6 cellular contexts compared by ENCODE assay signal in genomic region chr1:155126494-155127104, GRCh38. TPM values are rescaled to one million over a fixed set of nuclear protein-coding genes. Genes with fewer than 3 reads are reported as not detected.
DNase-seq lines count a peak whose midpoint lies in the region; ATAC-seq and TF ChIP-seq lines count a peak whose summit lies in the region.

No MANE protein-coding gene starts in this region.

- CTCF ChIA-PET in RWPE1 (lab: Yijun Ruan, JAX), result interaction anchor here (0.6 to 1.1 kb wide), 3 partner anchors 35 to 130 kb away, joined by 3 read pairs; no protein-coding TSS in a partner anchor

- ATAC-seq in GM19452 (IDR thresholded peaks at IDR 0.05; ENCODE audit: unreplicated experiment) (no peak), GM21515 (IDR thresholded peaks at IDR 0.05; ENCODE audit: unreplicated experiment) (no peak)

- DNase-seq in EL, result peak; percentile 19
- DNase-seq in RWPE1 (ENCODE audit: low spot score), result no peak
- peak; percentile 27 for DNase-seq in effector CD4-positive, alpha-beta T cell
- DNase-seq in occipital lobe (lab: John Stamatoyannopoulos, UW), result peak; percentile 81

- POLR2A ChIA-PET in RWPE1 (lab: Yijun Ruan, JAX; ENCODE audit: low non-redundant PET), result interaction anchor here (3.5 kb wide), 1 partner anchor 9 kb away, joined by 14 read pairs; the partner anchor contains the start of gene SLC50A1

- peak overlapping the region; percentile 98 for H3K27ac ChIP-seq in RWPE1

- TF ChIP-seq CTCF in RWPE1 (conservative IDR thresholded peaks at IDR 0.05; ENCODE audit: low read depth), result no peak

RNA-seq across cellular contexts. Expression of gene EFNA1, which starts 1.1 kb away (rescaled TPM):
- 2.7 TPM for total RNA-seq in occipital lobe

RNA-seq across cellular contexts. Expression of gene SLC50A1, which starts 9.1 kb away (rescaled TPM):
- 6.2 TPM for total RNA-seq in occipital lobe

RNA-seq across cellular contexts. Expression of gene DPM3, which starts 13.7 kb away (rescaled TPM):
- 12.0 TPM for total RNA-seq in occipital lobe

RNA-seq across cellular contexts. Expression of gene KRTCAP2, which starts 46.5 kb away (rescaled TPM):
- total RNA-seq in occipital lobe, result 59.0 TPM

RNA-seq across cellular contexts. Expression of gene TRIM46, which starts 47.0 kb away (rescaled TPM):
- total RNA-seq in occipital lobe, result 21.1 TPM
